Comparison of ENCODE assay signal across 11 cellular contexts in genomic region chr5:32017638-32018429, GRCh38.
DNase-seq lines count a peak whose midpoint lies in the region; ATAC-seq and TF ChIP-seq lines count a peak whose summit lies in the region.
"Had no signal": no experiment of that assay in that cellular context is flagged by ENCODE, and none has a peak within 500 bp of the region (broad histone marks: within the 10 kb centered on the region; RNA-seq: fewer than 3 reads in every experiment).

No MANE protein-coding gene starts in this region.

- dilution Hi-C loops in IMR-90 (cut with HindIII; ENCODE audit: low sequenced_read_pairs, unreplicated experiment): no loop called here

- TF ChIP-seq CTCF in IMR-90 (conservative IDR thresholded peaks at IDR 0.05; ENCODE audit: low read depth, low read length) (no peak), left lung (IDR thresholded peaks at IDR 0.05) (no peak)

- no peak for DNase-seq in IMR-90
- DNase-seq in brain pericyte (ENCODE audit: low read depth, low spot score): peak; percentile 17
- DNase-seq in left lung: no peak
- no peak for DNase-seq in HEK293T (ENCODE audit: extremely low spot score)
- no peak for DNase-seq in posterior vena cava (ENCODE audit: low spot score)
- DNase-seq: activated CD4-positive, alpha-beta T cell treated with anti-CD3 and anti-CD28 coated beads for 36 hours; NCI-H82; right lobe of liver had no signal

- no TSS peak for BruUV-seq in IMR-90 (replicated peaks; lab: Mats Ljungman, UMichigan)

- no peak for TF ChIP-seq RAD21 in IMR-90 (IDR thresholded peaks at IDR 0.05; ENCODE audit: low read length)

- H3K56ac ChIP-seq in IMR-90 (ENCODE audit: extremely low read depth, insufficient read depth, low read length): no peak overlapping the region

- H3K36me3 ChIP-seq in IMR-90 (ENCODE audit: control insufficient read depth, insufficient read depth, low read length) (no peaks in the 10 kb centered on the region), left lung (no peaks in the 10 kb centered on the region)
- H3K36me3 ChIP-seq: right lobe of liver had no signal

- no peak overlapping the region; the same call in 1 of the 2 replicates for H3K4me2 ChIP-seq in IMR-90 (ENCODE audit: low read depth, low read length)

- no peak overlapping the region for H2AK5ac ChIP-seq in IMR-90 (ENCODE audit: low read depth, low read length)

- H2BK5ac ChIP-seq in IMR-90 (ENCODE audit: low read depth, low read length, poor library complexity, severe bottlenecking): no peak overlapping the region

- H2BK120ac ChIP-seq in IMR-90 (ENCODE audit: low read depth, low read length): no peak overlapping the region

- no peak overlapping the region for H3K4ac ChIP-seq in IMR-90 (ENCODE audit: low read depth, low read length)

- no peak overlapping the region for H2BK15ac ChIP-seq in IMR-90 (ENCODE audit: low read depth, low read length)

- H3K23ac ChIP-seq in IMR-90 (ENCODE audit: low read depth, low read length): no peak overlapping the region

- H4K20me1 ChIP-seq in IMR-90 (ENCODE audit: insufficient read depth, low read length): no peaks in the 10 kb centered on the region

- in situ Hi-C loops in IMR-90 (cut with MboI; ENCODE audit: low sequenced_read_pairs): no loop called here

- CTCF ChIA-PET in IMR-90 (lab: Yijun Ruan, JAX) (interaction anchor here (0.7 to 1.1 kb wide), 2 partner anchors 9 to 11 kb away, joined by 3 read pairs; no protein-coding TSS in a partner anchor), HEK293T (lab: Yijun Ruan, JAX) (interaction anchor here (0.6 to 0.7 kb wide), 3 partner anchors 20 to 65 kb away, joined by 3 read pairs; no protein-coding TSS in a partner anchor)

- H3K9me3 ChIP-seq in IMR-90 (ENCODE audit: control insufficient read depth, insufficient read depth, low read length) (no peaks in the 10 kb centered on the region), left lung (no peaks in the 10 kb centered on the region)
- H3K9me3 ChIP-seq: right lobe of liver had no signal

- intact Hi-C loops in IMR-90 (cut with micrococcal nuclease): no loop called here
- intact Hi-C loops in left lung (cut with DNase I): no loop called here
- intact Hi-C loops in posterior vena cava (cut with DNase I): no loop called here

- no peaks in the 10 kb centered on the region for H3K79me1 ChIP-seq in IMR-90 (ENCODE audit: low read depth in 1 of 2, low read length in 2 of 2)

- H3K27me3 ChIP-seq in IMR-90 (ENCODE audit: control insufficient read depth, insufficient read depth, low read length) (peaks cover 16% of the 10 kb centered on the region), left lung (no peaks in the 10 kb centered on the region)
- H3K27me3 ChIP-seq: right lobe of liver had no signal

- no peak overlapping the region for H3K14ac ChIP-seq in IMR-90 (replicated peaks; ENCODE audit: low read depth, low read length)

- ATAC-seq in IMR-90 (ENCODE audit: low read depth): peak; percentile 75
- ATAC-seq in left lung: peak; percentile 78
- no peak for ATAC-seq in HG02759 (IDR thresholded peaks at IDR 0.05; ENCODE audit: unreplicated experiment)
- ATAC-seq: activated CD4-positive, alpha-beta T cell treated with anti-CD3 and anti-CD28 coated beads for 36 hours; K562 had no signal

- H2BK20ac ChIP-seq in IMR-90 (ENCODE audit: low read depth, low read length): no peak overlapping the region

- WGBS in IMR-90 (ENCODE audit: extremely low coverage in 2 of 2, insufficient read length in 1 of 2), 2 experiments: no CpG with 5 or more reads among the region's 8 CpGs

- no peak overlapping the region for H3K4me3 ChIP-seq in IMR-90 (ENCODE audit: insufficient read depth, low read depth, low read length)
- H3K4me3 ChIP-seq in left lung: no peak overlapping the region
- H3K4me3 ChIP-seq: K562, right lobe of liver had no signal

- H3K9me1 ChIP-seq in IMR-90 (ENCODE audit: insufficient read depth, low read length): no peaks in the 10 kb centered on the region

- peaks cover 3% of the 10 kb centered on the region; the same call in 1 of the 2 replicates for H3K4me1 ChIP-seq in IMR-90 (ENCODE audit: control insufficient read depth, insufficient read depth, low read length)
- H3K4me1 ChIP-seq in left lung: peaks cover 8 to 36% of the 10 kb centered on the region in 2 donors
- H3K4me1 ChIP-seq: right lobe of liver had no signal

- no peak overlapping the region for H2AK9ac ChIP-seq in IMR-90 (replicated peaks; ENCODE audit: low read depth, low read length, poor library complexity)

- peak overlapping the region; percentile 18 for H2AFZ ChIP-seq in IMR-90 (replicated peaks; ENCODE audit: low read length, poor library complexity)

- H3K9ac ChIP-seq in IMR-90 (ENCODE audit: low read depth, low read length): no peak overlapping the region

- POLR2A ChIA-PET in IMR-90 (lab: Charles Lee; ENCODE audit: unreplicated experiment) (no interaction called here), HEK293T (lab: Yijun Ruan, JAX) (no interaction called here)

- H4K91ac ChIP-seq in IMR-90 (ENCODE audit: insufficient read depth, low read depth, low read length): no peak overlapping the region

- no peak overlapping the region for H3K18ac ChIP-seq in IMR-90 (ENCODE audit: low read depth, low read length)

- TF ChIP-seq POLR2A in IMR-90 (IDR thresholded peaks at IDR 0.05; ENCODE audit: low read depth, low read length): no peak

- H4K8ac ChIP-seq in IMR-90 (ENCODE audit: low read depth in 2 of 2, low read length in 2 of 2): no peak overlapping the region

- no peak overlapping the region for H3K27ac ChIP-seq in IMR-90 (ENCODE audit: insufficient read depth, low read length)
- H3K27ac ChIP-seq in left lung: peak overlapping the region in 1 of 2 donors; percentile 7
- peak overlapping the region; percentile 61 for H3K27ac ChIP-seq in temporal lobe (ENCODE audit: low read depth, low read length)
- H3K27ac ChIP-seq: right lobe of liver had no signal

- no peak overlapping the region for H4K5ac ChIP-seq in IMR-90 (ENCODE audit: low read depth, low read length)

TF ChIP-seq in IMR-90, 13 proteins besides CTCF, POLR2A, EP300 and RAD21:
- TF ChIP-seq MAFK (IDR thresholded peaks at IDR 0.05; ENCODE audit: low read depth, low read length) (no peak), RCOR1 (IDR thresholded peaks at IDR 0.05; ENCODE audit: insufficient replicate concordance, low read length) (no peak), BHLHE40 (IDR thresholded peaks at IDR 0.05; ENCODE audit: low read depth, low read length) (no peak), SMC3 (IDR thresholded peaks at IDR 0.05; ENCODE audit: low read depth, low read length) (no peak), MXI1 (IDR thresholded peaks at IDR 0.05; ENCODE audit: borderline replicate concordance, low read depth, low read length) (no peak), RFX5 (IDR thresholded peaks at IDR 0.05; ENCODE audit: low read depth, low read length) (no peak), CHD1 (IDR thresholded peaks at IDR 0.05; ENCODE audit: low read depth, low read length) (no peak)

TF ChIP-seq in HEK293T, 16 proteins besides CTCF, POLR2A, EP300 and RAD21:
- TF ChIP-seq ZNF384 (IDR thresholded peaks at IDR 0.05): no peak
- TF ChIP-seq PKNOX1 (IDR thresholded peaks at IDR 0.05): no peak
- no peak for TF ChIP-seq SUZ12 (IDR thresholded peaks at IDR 0.05)
- no peak for TF ChIP-seq BHLHE40 (IDR thresholded peaks at IDR 0.05; ENCODE audit: borderline replicate concordance)
TF ChIP-seq in HEK293T: peak in this region for 0.
